9 cellular contexts compared by ENCODE assay signal in the genomic region with DNA sequence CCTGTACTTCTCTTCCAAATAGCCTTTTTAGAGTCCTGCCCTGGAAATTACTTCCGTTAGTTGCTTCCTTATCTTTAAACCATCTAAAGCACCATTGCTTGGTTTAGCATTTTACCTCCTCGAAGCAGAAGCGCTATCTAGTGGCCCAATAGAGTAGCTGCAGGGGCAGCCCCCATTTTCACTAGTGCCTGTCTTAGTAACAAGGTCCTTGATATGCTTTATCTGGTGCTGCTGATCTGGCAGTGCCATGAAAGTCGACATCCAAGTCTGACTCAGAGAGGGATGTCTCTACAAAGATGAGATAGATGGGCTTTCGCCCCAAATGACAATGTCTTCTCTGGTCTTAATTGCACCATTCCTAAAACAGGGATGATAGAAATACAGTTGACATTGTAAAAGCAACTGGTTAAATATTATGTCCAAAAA. TPM values are rescaled to one million over a fixed set of nuclear protein-coding genes. Genes with fewer than 3 reads are reported as not detected.
DNase-seq lines count a peak whose midpoint lies in the region; ATAC-seq and TF ChIP-seq lines count a peak whose summit lies in the region.
"Had no signal": no experiment of that assay in that cellular context is flagged by ENCODE, and none has a peak within 500 bp of the region (broad histone marks: within the 10 kb centered on the region; RNA-seq: fewer than 3 reads in every experiment).

No MANE protein-coding gene starts in this region.

- H3K27me3 ChIP-seq in dorsolateral prefrontal cortex (no peaks in the 10 kb centered on the region), mesenchymal stem cell (ENCODE audit: control insufficient read depth in 1 of 2, insufficient read depth in 1 of 2, low read length in 2 of 2) (peaks cover 4 to 7% of the 10 kb centered on the region in 2 experiments)
- H3K27me3 ChIP-seq: BLaER1 treated with 17β-estradiol and CSF1 and Interleukin-3, amounts not matched to agents 10 nM and 100 nM had no signal

- H3K9me3 ChIP-seq in mesenchymal stem cell (ENCODE audit: control insufficient read depth, low read length): no peaks in the 10 kb centered on the region
- H3K9me3 ChIP-seq: BLaER1 treated with 17β-estradiol and CSF1 and Interleukin-3, amounts not matched to agents 10 nM and 100 nM had no signal

- no peak overlapping the region for H3K14ac ChIP-seq in mesenchymal stem cell (ENCODE audit: low read length in 2 of 2)

- H2BK5ac ChIP-seq in mesenchymal stem cell (ENCODE audit: low read depth, low read length, poor library complexity, severe bottlenecking): no peak overlapping the region

- no peak overlapping the region for H2AK5ac ChIP-seq in mesenchymal stem cell (ENCODE audit: low read length, severe bottlenecking)

- H3K4ac ChIP-seq in mesenchymal stem cell (ENCODE audit: low read depth in 1 of 2, low read length in 2 of 2): no peak overlapping the region

- H3K4me2 ChIP-seq in mesenchymal stem cell (ENCODE audit: low read length, poor library complexity, severe bottlenecking): no peak overlapping the region
- H3K4me2 ChIP-seq: BLaER1 treated with 17β-estradiol and CSF1 and Interleukin-3, amounts not matched to agents 10 nM and 100 nM had no signal

- H3K18ac ChIP-seq in mesenchymal stem cell (ENCODE audit: low read depth in 1 of 2, low read length in 2 of 2): no peak overlapping the region

- H2AFZ ChIP-seq in mesenchymal stem cell (ENCODE audit: low read depth, low read length): peak overlapping the region; percentile 39

- no peak overlapping the region for H4K91ac ChIP-seq in mesenchymal stem cell (ENCODE audit: low read length)

- H3K36me3 ChIP-seq in mesenchymal stem cell (ENCODE audit: control insufficient read depth in 1 of 2, insufficient read depth in 2 of 2, low read depth in 1 of 2, low read length in 2 of 2): no peaks in the 10 kb centered on the region
- H3K36me3 ChIP-seq: BLaER1 treated with 17β-estradiol and CSF1 and Interleukin-3, amounts not matched to agents 10 nM and 100 nM had no signal

- intact Hi-C loops in Right ventricle myocardium superior (cut with DNase I): no loop called here
- intact Hi-C loops in Right ventricle myocardium inferior (cut with DNase I): no loop called here
- intact Hi-C loops in dorsolateral prefrontal cortex (cut with DNase I): loop anchor here in 1 of 2 donors (5.0 kb wide), 1 partner anchor 100 kb away; no protein-coding TSS in a partner anchor

- DNase-seq in Right ventricle myocardium superior (peak; percentile 48), Right ventricle myocardium inferior (ENCODE audit: missing footprints) (no peak), HK-2 (ENCODE audit: unreplicated experiment) (peak; percentile 52), NCI-H774 (lab: John Stamatoyannopoulos, UW) (peak; percentile 71), dorsolateral prefrontal cortex (peak; percentile 26 to 76 (median 63)), mesenchymal stem cell (peak; percentile 68)
- peak; percentile 49 to 74 for DNase-seq in activated CD4-positive, alpha-beta T cell treated with anti-CD3 and anti-CD28 coated beads, Interleukin-2, amount 50 U/mL, for 24 hours (ENCODE audit: low read depth in 1 of 2, low spot score in 1 of 2)
- peak; percentile 35 to 62 for DNase-seq in stimulated activated CD8-positive, alpha-beta memory T cell treated with anti-CD3 and anti-CD28 coated beads, Interleukin-2, amount 100 ng/mL, for 48 hours (ENCODE audit: low read depth in 2 of 2)

- TF ChIP-seq CTCF in dorsolateral prefrontal cortex (IDR thresholded peaks at IDR 0.05 in 54 of 56, conservative IDR thresholded peaks at IDR 0.05 in 2 of 56; ENCODE audit: low read depth in 1 of 56, partially characterized antibody in 56 of 56): peak; percentile 55 to 87 (median 80)

- H3K4me1 ChIP-seq in mesenchymal stem cell (ENCODE audit: control insufficient read depth, insufficient read depth, low read depth, low read length): no peaks in the 10 kb centered on the region
- H3K4me1 ChIP-seq: BLaER1 treated with 17β-estradiol and CSF1 and Interleukin-3, amounts not matched to agents 10 nM and 100 nM had no signal

- H3K4me3 ChIP-seq in dorsolateral prefrontal cortex (no peak overlapping the region), mesenchymal stem cell (ENCODE audit: insufficient read depth in 1 of 2, low read depth in 1 of 2, low read length in 2 of 2) (no peak overlapping the region)
- H3K4me3 ChIP-seq: BLaER1 treated with 17β-estradiol and CSF1 and Interleukin-3, amounts not matched to agents 10 nM and 100 nM had no signal

- 0% methylated on average over 4 of the region's 5 CpGs for WGBS in mesenchymal stem cell

- H3K9ac ChIP-seq in mesenchymal stem cell (ENCODE audit: low read length): no peak overlapping the region
- H3K9ac ChIP-seq: BLaER1 treated with 17β-estradiol and CSF1 and Interleukin-3, amounts not matched to agents 10 nM and 100 nM had no signal

- H3K23ac ChIP-seq in mesenchymal stem cell (ENCODE audit: low read length in 2 of 2): no peak overlapping the region

- no peak overlapping the region for H3K27ac ChIP-seq in dorsolateral prefrontal cortex
- H3K27ac ChIP-seq in mesenchymal stem cell (ENCODE audit: low read length, poor library complexity, severe bottlenecking): no peak overlapping the region
- H3K27ac ChIP-seq: BLaER1 treated with 17β-estradiol and CSF1 and Interleukin-3, amounts not matched to agents 10 nM and 100 nM had no signal

- H2BK120ac ChIP-seq in mesenchymal stem cell (ENCODE audit: low read depth, low read length): no peak overlapping the region

- ATAC-seq in Right ventricle myocardium superior (ENCODE audit: poor library complexity): no peak
- ATAC-seq in Right ventricle myocardium inferior: no peak

- H2BK12ac ChIP-seq in mesenchymal stem cell (ENCODE audit: low read length in 2 of 2): no peak overlapping the region

- H2BK15ac ChIP-seq in mesenchymal stem cell (ENCODE audit: low read depth, poor library complexity, severe bottlenecking): no peak overlapping the region

- no peak overlapping the region for H4K8ac ChIP-seq in mesenchymal stem cell (ENCODE audit: low read length)

- no peaks in the 10 kb centered on the region for H3K79me1 ChIP-seq in mesenchymal stem cell (replicated peaks; ENCODE audit: low read length, poor library complexity, severe bottlenecking)

RNA-seq across cellular contexts. Expression of a gene that starts 25.0 kb away (rescaled TPM):
- total RNA-seq in Right ventricle myocardium superior (2.6 TPM), Right ventricle myocardium inferior (1.1 TPM), dorsolateral prefrontal cortex (100 to 1,000 TPM in 119 of 120 experiments, 10 to 100 TPM in 1; 78.5 to 440 (median 243) TPM)
- 2.6 TPM for polyA plus RNA-seq in mesenchymal stem cell (2013, experiment 1 of 2)
- 2.3 TPM for polyA plus RNA-seq in mesenchymal stem cell (2013, experiment 2 of 2)

Comparison
In these comparisons a context has a peak if more than half of its experiments do, and no peak if none do; other contexts are left out.
1. RNA of a gene that starts 25.0 kb away (total RNA-seq): 78.5 to 440 TPM in dorsolateral prefrontal cortex; 2.6 TPM in Right ventricle myocardium superior (single experiment) and 1.1 TPM in Right ventricle myocardium inferior (single experiment); every median in the first group is over 10 times any median in the second.